ENCODE assay signal across 1 cellular context in genomic region chr1:231194843-231195516, GRCh38.
TF ChIP-seq lines count a peak whose summit lies in the region.

No MANE protein-coding gene starts in this region.

TF ChIP-seq in K562, 482 proteins besides CTCF, POLR2A, EP300 and RAD21 (continued from another document and continues in another):
- TF ChIP-seq, protein P1, sequence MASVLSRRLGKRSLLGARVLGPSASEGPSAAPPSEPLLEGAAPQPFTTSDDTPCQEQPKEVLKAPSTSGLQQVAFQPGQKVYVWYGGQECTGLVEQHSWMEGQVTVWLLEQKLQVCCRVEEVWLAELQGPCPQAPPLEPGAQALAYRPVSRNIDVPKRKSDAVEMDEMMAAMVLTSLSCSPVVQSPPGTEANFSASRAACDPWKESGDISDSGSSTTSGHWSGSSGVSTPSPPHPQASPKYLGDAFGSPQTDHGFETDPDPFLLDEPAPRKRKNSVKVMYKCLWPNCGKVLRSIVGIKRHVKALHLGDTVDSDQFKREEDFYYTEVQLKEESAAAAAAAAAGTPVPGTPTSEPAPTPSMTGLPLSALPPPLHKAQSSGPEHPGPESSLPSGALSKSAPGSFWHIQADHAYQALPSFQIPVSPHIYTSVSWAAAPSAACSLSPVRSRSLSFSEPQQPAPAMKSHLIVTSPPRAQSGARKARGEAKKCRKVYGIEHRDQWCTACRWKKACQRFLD (CRISPR knock-in tag; IDR thresholded peaks at IDR 0.05): no peak
- no peak for TF ChIP-seq NFE2L1 (tag; IDR thresholded peaks at IDR 0.05; ENCODE audit: borderline replicate concordance, low read depth)
- no peak for TF ChIP-seq CCAR2 (IDR thresholded peaks at IDR 0.05; ENCODE audit: low read depth, low read length)
- no peak for TF ChIP-seq SREBF1 (IDR thresholded peaks at IDR 0.05; ENCODE audit: borderline replicate concordance, low read depth, low read length)
- TF ChIP-seq ZNF224 (CRISPR knock-in tag; IDR thresholded peaks at IDR 0.05): no peak
- TF ChIP-seq ZNF347 (CRISPR knock-in tag; IDR thresholded peaks at IDR 0.05; ENCODE audit: low read depth): no peak
- TF ChIP-seq RBM39 (optimal IDR thresholded peaks at IDR 0.05; ENCODE audit: low read depth, low read length): no peak
- TF ChIP-seq L3MBTL2 (IDR thresholded peaks at IDR 0.05): peak; percentile 81
- no peak for TF ChIP-seq LCOR (CRISPR knock-in tag; IDR thresholded peaks at IDR 0.05)
- TF ChIP-seq ZNF77 (CRISPR knock-in tag; IDR thresholded peaks at IDR 0.05): no peak
- TF ChIP-seq FOXA1 (IDR thresholded peaks at IDR 0.05; ENCODE audit: borderline replicate concordance): no peak
- peak; percentile 37; the same call in 1 of the 2 replicates for TF ChIP-seq NCOR1 (IDR thresholded peaks at IDR 0.05)
- TF ChIP-seq NR2C2 (CRISPR knock-in tag; IDR thresholded peaks at IDR 0.05): no peak
- TF ChIP-seq NR2C2 (tag; IDR thresholded peaks at IDR 0.05): peak; percentile 71
- no peak for TF ChIP-seq ZBTB11 (CRISPR knock-in tag; IDR thresholded peaks at IDR 0.05)
- TF ChIP-seq ZKSCAN3 (CRISPR knock-in tag; IDR thresholded peaks at IDR 0.05): no peak
- no peak for TF ChIP-seq CREM (IDR thresholded peaks at IDR 0.05; ENCODE audit: low read depth)
- no peak for TF ChIP-seq POLR2H (tag; IDR thresholded peaks at IDR 0.05; ENCODE audit: low read depth)
- TF ChIP-seq SPI1 (IDR thresholded peaks at IDR 0.05; ENCODE audit: borderline replicate concordance, low read depth, low read length): peak; percentile 43; the same call in 1 of the 2 replicates
- TF ChIP-seq TEAD4 (IDR thresholded peaks at IDR 0.05; ENCODE audit: low read length): peak; percentile 76; the same call in 1 of the 2 replicates
- no peak for TF ChIP-seq TEAD4 (CRISPR knock-in tag; IDR thresholded peaks at IDR 0.05; ENCODE audit: borderline replicate concordance)
- TF ChIP-seq MTA1 (IDR thresholded peaks at IDR 0.05; ENCODE audit: borderline replicate concordance): no peak
- no peak for TF ChIP-seq CHCHD3 (CRISPR knock-in tag; IDR thresholded peaks at IDR 0.05)
- TF ChIP-seq GATA2 (CRISPR knock-in tag; IDR thresholded peaks at IDR 0.05): no peak
- TF ChIP-seq ZNF584 (CRISPR knock-in tag; IDR thresholded peaks at IDR 0.05; ENCODE audit: low read depth): 0 out of 2 replicates have a peak, but pooled peaks have one; percentile 28
- TF ChIP-seq RBM22 (IDR thresholded peaks at IDR 0.05; ENCODE audit: low read depth, low read length, poor library complexity, severe bottlenecking): no peak
- TF ChIP-seq SIRT6 (IDR thresholded peaks at IDR 0.05; ENCODE audit: low read depth, low read length): no peak
- TF ChIP-seq HNRNPL (IDR thresholded peaks at IDR 0.05; ENCODE audit: low read depth, low read length): no peak
- no peak for TF ChIP-seq XRCC5 (IDR thresholded peaks at IDR 0.05; ENCODE audit: low read depth, low read length)
- TF ChIP-seq ZNF146 (CRISPR knock-in tag; IDR thresholded peaks at IDR 0.05; ENCODE audit: unreplicated experiment): no peak
- no peak for TF ChIP-seq RAD51 (IDR thresholded peaks at IDR 0.05; ENCODE audit: borderline replicate concordance, low read depth)
- TF ChIP-seq MAFK (IDR thresholded peaks at IDR 0.05; ENCODE audit: low read length): no peak
- TF ChIP-seq RCOR1 (IDR thresholded peaks at IDR 0.05; ENCODE audit: borderline replicate concordance in 1 of 2, low read depth in 2 of 2, low read length in 2 of 2): peak in 1 of 2 experiments; percentile 96; a peak in 2 of 4 replicates
- no peak; the same call in 1 of the 2 replicates for TF ChIP-seq ZBTB17 (CRISPR knock-in tag; IDR thresholded peaks at IDR 0.05)
- 0 out of 2 replicates have a peak, but pooled peaks have one; percentile 55 for TF ChIP-seq ZNF589 (CRISPR knock-in tag; IDR thresholded peaks at IDR 0.05; ENCODE audit: low read depth)
- no peak for TF ChIP-seq EWSR1 (IDR thresholded peaks at IDR 0.05; ENCODE audit: borderline replicate concordance, low read depth, partially characterized antibody)
- peak; percentile 72 for TF ChIP-seq BHLHE40 (IDR thresholded peaks at IDR 0.05; ENCODE audit: low read length)
- no peak for TF ChIP-seq NCOA1 (IDR thresholded peaks at IDR 0.05; ENCODE audit: low read depth)
- TF ChIP-seq CHAMP1 (IDR thresholded peaks at IDR 0.05): no peak
- no peak for TF ChIP-seq EP400 (IDR thresholded peaks at IDR 0.05)
- TF ChIP-seq FOXJ2 (tag; IDR thresholded peaks at IDR 0.05): no peak
- TF ChIP-seq XRCC4 (IDR thresholded peaks at IDR 0.05; ENCODE audit: extremely low read depth, insufficient read depth, insufficient read length): no peak
- 0 out of 2 replicates have a peak, but pooled peaks have one; percentile 12 for TF ChIP-seq NR4A1 (CRISPR knock-in tag; IDR thresholded peaks at IDR 0.05)
- TF ChIP-seq NR4A1 (tag; IDR thresholded peaks at IDR 0.05): no peak
- TF ChIP-seq ZFPM2 (CRISPR knock-in tag; IDR thresholded peaks at IDR 0.05): no peak
- no peak for TF ChIP-seq ZBTB8A (IDR thresholded peaks at IDR 0.05; ENCODE audit: partially characterized antibody)
- TF ChIP-seq, protein P2, sequence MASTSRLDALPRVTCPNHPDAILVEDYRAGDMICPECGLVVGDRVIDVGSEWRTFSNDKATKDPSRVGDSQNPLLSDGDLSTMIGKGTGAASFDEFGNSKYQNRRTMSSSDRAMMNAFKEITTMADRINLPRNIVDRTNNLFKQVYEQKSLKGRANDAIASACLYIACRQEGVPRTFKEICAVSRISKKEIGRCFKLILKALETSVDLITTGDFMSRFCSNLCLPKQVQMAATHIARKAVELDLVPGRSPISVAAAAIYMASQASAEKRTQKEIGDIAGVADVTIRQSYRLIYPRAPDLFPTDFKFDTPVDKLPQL (IDR thresholded peaks at IDR 0.05; ENCODE audit: extremely low read depth, insufficient read length): no peak
- no peak for TF ChIP-seq CGGBP1 (CRISPR knock-in tag; IDR thresholded peaks at IDR 0.05)
- 0 out of 2 replicates have a peak, but pooled peaks have one; percentile 14 for TF ChIP-seq MYNN (IDR thresholded peaks at IDR 0.05)
- no peak for TF ChIP-seq MYNN (CRISPR knock-in tag; IDR thresholded peaks at IDR 0.05)
- no peak for TF ChIP-seq HINFP (tag; conservative IDR thresholded peaks at IDR 0.05; ENCODE audit: low read depth)
- no peak for TF ChIP-seq ADNP (tag; IDR thresholded peaks at IDR 0.05)
- no peak for TF ChIP-seq STAT6 (CRISPR knock-in tag; IDR thresholded peaks at IDR 0.05)
- no peak for TF ChIP-seq STAG1 (CRISPR knock-in tag; IDR thresholded peaks at IDR 0.05; ENCODE audit: borderline replicate concordance)
- TF ChIP-seq ZNF174 (CRISPR knock-in tag; IDR thresholded peaks at IDR 0.05): no peak
- TF ChIP-seq ZNF830 (CRISPR knock-in tag; IDR thresholded peaks at IDR 0.05): no peak
- no peak; the same call in 1 of the 2 replicates for TF ChIP-seq MAX (CRISPR knock-in tag; IDR thresholded peaks at IDR 0.05)
- no peak for TF ChIP-seq KAT7 (CRISPR knock-in tag; IDR thresholded peaks at IDR 0.05; ENCODE audit: borderline replicate concordance)
- TF ChIP-seq GTF2F1 (IDR thresholded peaks at IDR 0.05; ENCODE audit: low read depth, low read length): no peak
- no peak for TF ChIP-seq MXI1 (IDR thresholded peaks at IDR 0.05; ENCODE audit: low read depth, low read length)
- no peak for TF ChIP-seq ZNF57 (CRISPR knock-in tag; IDR thresholded peaks at IDR 0.05)
- TF ChIP-seq MCM5 (IDR thresholded peaks at IDR 0.05; ENCODE audit: low read depth): no peak
